13 cellular contexts compared by ENCODE assay signal in the genomic region with DNA sequence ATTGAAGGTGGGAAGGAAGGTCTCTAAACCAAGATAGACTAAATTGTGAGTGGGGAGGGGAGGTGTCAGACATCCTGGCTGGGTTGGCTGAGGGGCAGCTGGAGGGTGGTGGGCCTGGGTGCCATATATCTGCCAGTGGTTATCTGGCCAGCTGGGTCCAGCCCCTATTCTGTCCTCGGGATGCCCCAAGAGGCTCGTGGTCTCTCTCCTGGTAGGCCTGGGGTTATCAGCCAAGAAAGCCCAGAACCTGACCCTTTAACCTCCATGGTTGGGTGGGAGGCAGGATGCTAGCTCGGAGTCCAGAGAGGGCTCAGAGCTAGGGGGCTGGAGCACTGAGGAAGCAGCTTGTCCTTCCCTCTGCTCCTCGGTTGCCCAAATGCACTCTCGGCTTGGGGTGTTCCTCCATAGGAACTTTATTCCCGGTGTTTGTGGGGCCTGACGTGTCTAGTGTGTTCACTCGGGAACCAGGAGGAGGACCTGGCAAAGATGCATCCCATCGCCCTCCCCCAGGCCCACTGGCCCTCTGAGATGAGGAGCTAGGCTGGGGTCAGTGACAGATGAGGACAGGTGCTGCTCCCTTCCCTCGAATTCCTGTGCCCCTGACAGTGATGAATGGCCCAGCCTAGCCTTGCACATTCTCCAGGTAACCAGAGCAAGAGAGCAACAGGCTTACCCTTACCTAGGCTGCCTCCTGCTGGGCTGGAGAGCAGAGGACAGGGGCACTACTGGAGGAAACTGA. TPM values are rescaled to one million over a fixed set of nuclear protein-coding genes. Genes with fewer than 3 reads are reported as not detected.
DNase-seq lines count a peak whose midpoint lies in the region; ATAC-seq, FAIRE-seq and TF ChIP-seq lines count a peak whose summit lies in the region.
"Had no signal": no experiment of that assay in that cellular context is flagged by ENCODE, and none has a peak within 500 bp of the region (broad histone marks: within the 10 kb centered on the region; RNA-seq: fewer than 3 reads in every experiment).

No MANE protein-coding gene starts in this region.

- intact Hi-C loops in HCT116 (cut with micrococcal nuclease) = loop anchor here (10.0 kb wide), 2 partner anchors 791 to 1271 kb away; a partner anchor contains a TSS
- intact Hi-C loops in activated CD8-positive, alpha-beta T cell treated with anti-CD3 and anti-CD28 coated beads for 36 hours (cut with micrococcal nuclease) = loop anchor here (10.0 kb wide), 1 partner anchor 461 kb away; no protein-coding TSS in a partner anchor

- TF ChIP-seq POLR2A in HCT116 (IDR thresholded peaks at IDR 0.05; ENCODE audit: borderline replicate concordance, extremely low read depth, insufficient read depth, insufficient read length) = no peak

- TF ChIP-seq CTCF in DND-41 (IDR thresholded peaks at IDR 0.05; ENCODE audit: borderline replicate concordance, extremely low read depth, low read length, poor library complexity, severe bottlenecking) (peak; percentile 24), HCT116 (IDR thresholded peaks at IDR 0.05 in 2 of 3, conservative IDR thresholded peaks at IDR 0.05 in 1 of 3; ENCODE audit: borderline replicate concordance in 1 of 3, insufficient read depth in 1 of 3, low read depth in 2 of 3, low read length in 2 of 3) (peak in 2 of 3 experiments; percentile 17 to 25; a peak in 1 of 6 replicates), bronchial epithelial cell (IDR thresholded peaks at IDR 0.05; ENCODE audit: insufficient read depth, low read length, severe bottlenecking) (no peak), osteoblast (IDR thresholded peaks at IDR 0.05; ENCODE audit: extremely low read depth, low read depth, low read length) (no peak)
- no peak for TF ChIP-seq CTCF in activated CD8-positive, alpha-beta T cell treated with anti-CD3 and anti-CD28 coated beads for 36 hours (IDR thresholded peaks at IDR 0.05)

- H3K9ac ChIP-seq in DND-41 (ENCODE audit: low read depth, low read length) (no peak overlapping the region), HCT116 (ENCODE audit: low read length) (no peak overlapping the region)

- POLR2A ChIA-PET in HCT116 (lab: Charles Lee) = interaction anchor here (1.2 kb wide), 1 partner anchor 242 kb away, joined by 3 read pairs; no protein-coding TSS in a partner anchor
- POLR2A ChIA-PET in activated CD8-positive, alpha-beta T cell treated with anti-CD3 and anti-CD28 coated beads for 36 hours (lab: Charles Lee) = no interaction called here

- CTCF ChIA-PET in HCT116 (lab: Charles Lee) = interaction anchor here (1.1 to 2.2 kb wide), 4 partner anchors 14 to 564 kb away, joined by 3 to 14 read pairs (median 6); no protein-coding TSS in a partner anchor
- CTCF ChIA-PET in activated CD8-positive, alpha-beta T cell treated with anti-CD3 and anti-CD28 coated beads for 36 hours (lab: Charles Lee) = no interaction called here

- H3K36me3 Mint-ChIP-seq in activated CD8-positive, alpha-beta T cell treated with anti-CD3 and anti-CD28 coated beads for 36 hours (ENCODE audit: low read depth) = no peaks in the 10 kb centered on the region

- RAD21 ChIA-PET in HCT116 (lab: Charles Lee; ENCODE audit: low non-redundant PET in 1 of 2, low total read pairs in 2 of 2, uncharacterized antibody in 2 of 2, unreplicated experiment in 2 of 2) = no interaction called here

- H3K9me3 ChIP-seq in DND-41 (ENCODE audit: insufficient read depth, low read length, severe bottlenecking) = no peaks in the 10 kb centered on the region
- H3K9me3 ChIP-seq in HCT116 (ENCODE audit: control insufficient read depth in 1 of 2, insufficient read depth in 1 of 2, low read depth in 1 of 2, low read length in 2 of 2) = no peaks in the 10 kb centered on the region
- no peaks in the 10 kb centered on the region for H3K9me3 ChIP-seq in osteoblast (ENCODE audit: low read depth, low read length)

- TF ChIP-seq RAD21 in HCT116 (IDR thresholded peaks at IDR 0.05; ENCODE audit: low read depth) = no peak

- H3K27ac ChIP-seq in DND-41 (ENCODE audit: low read length) = no peak overlapping the region
- H3K27ac ChIP-seq in HCT116 (ENCODE audit: low read depth, low read length) = no peak overlapping the region
- no peak overlapping the region for H3K27ac ChIP-seq in osteoblast (ENCODE audit: low read depth, low read length)

- H3K36me3 ChIP-seq in DND-41 (ENCODE audit: insufficient read depth, low read length) = no peaks in the 10 kb centered on the region
- H3K36me3 ChIP-seq in HCT116 (ENCODE audit: control insufficient read depth in 1 of 2, insufficient read depth in 2 of 2, low read length in 2 of 2) = no peaks in the 10 kb centered on the region
- no peaks in the 10 kb centered on the region for H3K36me3 ChIP-seq in bronchial epithelial cell (ENCODE audit: control insufficient read depth, insufficient read depth, low read length)
- H3K36me3 ChIP-seq in osteoblast (ENCODE audit: insufficient read depth, low read length) = no peaks in the 10 kb centered on the region

- ATAC-seq in DND-41 (ENCODE audit: insufficient read depth, low read depth) (no peak), HCT116 (no peak)
- no peak for ATAC-seq in activated CD8-positive, alpha-beta T cell treated with anti-CD3 and anti-CD28 coated beads for 36 hours

- BruUV-seq in HCT116 (replicated peaks; lab: Mats Ljungman, UMichigan) = no TSS peak

- H3K27me3 Mint-ChIP-seq in activated CD8-positive, alpha-beta T cell treated with anti-CD3 and anti-CD28 coated beads for 36 hours = no peaks in the 10 kb centered on the region
- H3K27me3 Mint-ChIP-seq: CD4-positive, alpha-beta T cell had no signal

- H3K4me3 ChIP-seq in DND-41 (ENCODE audit: low read depth in 1 of 2, low read length in 2 of 2) = no peak overlapping the region
- H3K4me3 ChIP-seq in HCT116 (replicated peaks in 1 of 2; ENCODE audit: low read depth in 1 of 2, low read length in 2 of 2) = no peak overlapping the region
- H3K4me3 ChIP-seq in bronchial epithelial cell (ENCODE audit: low read depth, low read length) = no peak overlapping the region
- no peak overlapping the region for H3K4me3 ChIP-seq in osteoblast (ENCODE audit: insufficient read depth, low read length)

- no peaks in the 10 kb centered on the region for H3K9me3 Mint-ChIP-seq in activated CD8-positive, alpha-beta T cell treated with anti-CD3 and anti-CD28 coated beads for 36 hours
- H3K9me3 Mint-ChIP-seq: CD4-positive, alpha-beta T cell had no signal

- no peak overlapping the region for H2AFZ ChIP-seq in DND-41 (ENCODE audit: low read depth, low read length)
- H2AFZ ChIP-seq in HCT116 (ENCODE audit: low read depth, low read length, poor library complexity, severe bottlenecking) = no peak overlapping the region
- H2AFZ ChIP-seq in osteoblast (ENCODE audit: low read length) = no peak overlapping the region

- no peak overlapping the region for H3K4me3 Mint-ChIP-seq in activated CD8-positive, alpha-beta T cell treated with anti-CD3 and anti-CD28 coated beads for 36 hours
- H3K4me3 Mint-ChIP-seq: CD4-positive, alpha-beta T cell had no signal

- H3K4me1 Mint-ChIP-seq in activated CD8-positive, alpha-beta T cell treated with anti-CD3 and anti-CD28 coated beads for 36 hours (ENCODE audit: low read depth) = peaks cover 8% of the 10 kb centered on the region

- H3K79me2 ChIP-seq in DND-41 (ENCODE audit: insufficient read depth, low read length) = no peaks in the 10 kb centered on the region
- H3K79me2 ChIP-seq in HCT116 (ENCODE audit: insufficient read depth, low read length) = no peaks in the 10 kb centered on the region
- H3K79me2 ChIP-seq in osteoblast (ENCODE audit: insufficient read depth, low read length) = no peaks in the 10 kb centered on the region

- H4K20me1 ChIP-seq in DND-41 (ENCODE audit: insufficient read depth, low read length) = no peaks in the 10 kb centered on the region
- H4K20me1 ChIP-seq in HCT116 (ENCODE audit: insufficient read depth) = no peaks in the 10 kb centered on the region
- peaks cover 3% of the 10 kb centered on the region for H4K20me1 ChIP-seq in osteoblast (ENCODE audit: insufficient read depth, low read length)

- H3K4me1 ChIP-seq in DND-41 (ENCODE audit: insufficient read depth, low read length) (peaks cover 10% of the 10 kb centered on the region), HCT116 (ENCODE audit: control insufficient read depth in 1 of 2, insufficient read depth in 2 of 2, low read length in 2 of 2) (peaks cover 0 to 16% of the 10 kb centered on the region in 2 experiments; a peak in 1 of 4 replicates), osteoblast (ENCODE audit: insufficient read depth, low read length) (peaks cover 3% of the 10 kb centered on the region)

- no peak overlapping the region for H3K27ac Mint-ChIP-seq in activated CD8-positive, alpha-beta T cell treated with anti-CD3 and anti-CD28 coated beads for 36 hours
- H3K27ac Mint-ChIP-seq: CD4-positive, alpha-beta T cell had no signal

- no peaks in the 10 kb centered on the region for H3K9me2 ChIP-seq in HCT116 (ENCODE audit: insufficient read depth)

- H3K27me3 ChIP-seq in DND-41 (ENCODE audit: insufficient read depth, low read length, poor library complexity) (no peaks in the 10 kb centered on the region), HCT116 (ENCODE audit: insufficient read depth, low read length) (no peaks in the 10 kb centered on the region), bronchial epithelial cell (ENCODE audit: control insufficient read depth, insufficient read depth, low read length) (no peaks in the 10 kb centered on the region), osteoblast (ENCODE audit: insufficient read depth, low read length) (peaks cover 35% of the 10 kb centered on the region)

- FAIRE-seq in bronchial epithelial cell (lab: Jason Lieb, UNC) = peak; percentile 36

- H3K4me2 ChIP-seq in DND-41 (ENCODE audit: insufficient read depth, low read length) = no peak overlapping the region
- no peak overlapping the region for H3K4me2 ChIP-seq in HCT116 (ENCODE audit: low read length)
- no peak overlapping the region for H3K4me2 ChIP-seq in osteoblast (ENCODE audit: insufficient read depth, low read length)

- DNase-seq in DND-41 (no peak), HCT116 (ENCODE audit: low read depth, low spot score) (no peak), bronchial epithelial cell (ENCODE audit: low read depth) (no peak), osteoblast (ENCODE audit: insufficient read length, low spot score, missing footprints) (peak; percentile 21), activated gamma-delta T cell treated with Interleukin-2 at 50 U/mL for 16 hours (no peak)
- no peak for DNase-seq in activated CD8-positive, alpha-beta T cell treated with anti-CD3 and anti-CD28 coated beads for 36 hours
- DNase-seq in stimulated activated CD4-positive, alpha-beta T cell treated with anti-CD3 and anti-CD28 coated beads, Interleukin-4, amount 100 ng/mL, for 4 hours = no peak
- DNase-seq: ACHN; Calu3; CD4-positive, alpha-beta T cell; NCI-H1436 treated with DMSO at 0.1 percent for 48 hours; NCI-H2081 treated with DMSO at 0.1 percent for 48 hours; NCI-H226 had no signal

TF ChIP-seq in HCT116, 20 proteins besides CTCF, POLR2A, EP300 and RAD21 (continues in another document):
- TF ChIP-seq CEBPB (IDR thresholded peaks at IDR 0.05; ENCODE audit: low read depth) = no peak
- TF ChIP-seq TCF7L2 (IDR thresholded peaks at IDR 0.05; ENCODE audit: borderline replicate concordance, extremely low read depth, insufficient read depth, insufficient read length) = no peak
- no peak for TF ChIP-seq EZH2phosphoT487 (IDR thresholded peaks at IDR 0.05; ENCODE audit: borderline replicate concordance)

RNA-seq across cellular contexts. Expression of a gene that starts 5.2 kb away (rescaled TPM):
- 14.7 TPM for total RNA-seq in HCT116 (2021; ENCODE audit: unreplicated experiment)
- 12.9 TPM in 2 replicates for polyA plus RNA-seq in HCT116 (2012)
- 117 and 159 TPM in 2 replicates for total RNA-seq in bronchial epithelial cell
- 34.7 and 35.7 TPM in 2 replicates for total RNA-seq in osteoblast
- total RNA-seq in activated CD8-positive, alpha-beta T cell treated with anti-CD3 and anti-CD28 coated beads for 36 hours = 1 to 10 TPM; 3.1 to 4.2 TPM

Comparison
In these comparisons a context has a peak if more than half of its experiments do, and no peak if none do; other contexts are left out.
1. CTCF ChIP-seq: peak in DND-41 (single experiment) and HCT116 (2 of 3); none in bronchial epithelial cell (single experiment), osteoblast (single experiment) and activated CD8-positive, alpha-beta T cell treated with anti-CD3 and anti-CD28 coated beads for 36 hours (single experiment).